In the genomic region with DNA sequence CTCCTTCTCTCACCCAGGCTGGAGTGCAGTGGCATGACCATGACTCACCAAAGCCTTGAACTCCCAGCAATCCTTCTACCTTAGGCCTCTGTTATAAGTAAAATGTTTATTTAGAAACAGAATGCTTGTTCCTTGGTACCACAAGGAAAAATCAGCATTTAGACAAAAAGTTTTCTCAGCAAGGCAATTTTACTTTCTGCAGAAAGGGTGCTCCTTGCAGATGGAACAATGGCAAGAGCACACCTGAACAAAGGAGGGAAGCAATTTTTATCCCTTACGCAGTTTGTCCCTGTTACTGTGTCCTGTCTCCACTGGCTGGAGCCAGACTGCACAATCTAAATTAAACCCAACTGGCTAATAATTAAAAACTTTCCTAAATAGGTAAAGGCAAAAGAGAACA, we compare ENCODE assay signal across 6 cellular contexts.
DNase-seq lines count a peak whose midpoint lies in the region; ATAC-seq, FAIRE-seq and TF ChIP-seq lines count a peak whose summit lies in the region.
"Not testable (repeated sequence)": the region's sequence is repeated elsewhere in the genome, so short reads cannot be mapped to it uniquely, and the experiment has no call there.

No MANE protein-coding gene starts in this region.

- FAIRE-seq in K562 (lab: Jason Lieb, UNC); HepG2 (lab: Jason Lieb, UNC): not testable (repeated sequence)

- in situ Hi-C loops in K562 (cut with MboI); HepG2 (cut with HindIII; ENCODE audit: extremely low pct_ligation_motif_present, low pct_unique_long_range_greater_than_20kb): not testable (repeated sequence)

- TF ChIP-seq POLR2A in HCT116 (IDR thresholded peaks at IDR 0.05; ENCODE audit: borderline replicate concordance, extremely low read depth, insufficient read depth, insufficient read length); K562 (conservative IDR thresholded peaks at IDR 0.05); HepG2 (IDR thresholded peaks at IDR 0.05; ENCODE audit: insufficient read depth in 1 of 2, low read depth in 2 of 2, low read length in 2 of 2): not testable (repeated sequence)

- not testable (repeated sequence) for H3K4me1 ChIP-seq in HCT116 (ENCODE audit: control insufficient read depth in 1 of 2, insufficient read depth in 2 of 2, low read length in 2 of 2); K562 (replicated peaks in 1 of 2; ENCODE audit: control insufficient read depth in 2 of 2, insufficient read depth in 2 of 2, low read length in 2 of 2); hepatocyte (ENCODE audit: insufficient read depth); HepG2 (ENCODE audit: insufficient read depth, low read length)

- TF ChIP-seq EP300 in Ishikawa (IDR thresholded peaks at IDR 0.05; ENCODE audit: borderline replicate concordance); K562 (IDR thresholded peaks at IDR 0.05; ENCODE audit: low read length); HepG2 (IDR thresholded peaks at IDR 0.05; ENCODE audit: low read depth in 2 of 2, low read length in 2 of 2); HepG2 (CRISPR knock-in tag; IDR thresholded peaks at IDR 0.05; ENCODE audit: borderline replicate concordance): not testable (repeated sequence)

- not testable (repeated sequence) for H3K9ac ChIP-seq in HCT116 (ENCODE audit: low read length); K562 (ENCODE audit: insufficient read depth in 1 of 2, low read depth in 2 of 2, low read length in 2 of 2); HepG2 (ENCODE audit: insufficient read depth, low read depth, low read length)

- CTCF ChIA-PET in HCT116 (lab: Charles Lee); K562 (lab: Yijun Ruan, JAX; ENCODE audit: low intra/inter-chr PET ratio); HepG2 (lab: Yijun Ruan, JAX; ENCODE audit: low intra/inter-chr PET ratio, low total read pairs): not testable (repeated sequence)

- RAD21 ChIA-PET in HCT116 (lab: Charles Lee; ENCODE audit: low non-redundant PET in 1 of 2, low total read pairs in 2 of 2, uncharacterized antibody in 2 of 2, unreplicated experiment in 2 of 2): not testable (repeated sequence)

- H3K9me1 ChIP-seq in K562 (ENCODE audit: control insufficient read depth, insufficient read depth, low read length): not testable (repeated sequence)

- 8% methylated on average over 1 of the region's 1 CpG for WGBS in K562 (ENCODE audit: insufficient coverage, low coverage, missing lambda C conversion rate)
- 65% methylated on average over 1 of the region's 1 CpG for WGBS in hepatocyte (ENCODE audit: low lambda C conversion rate, missing lambda C conversion rate)
- 50% methylated on average over 1 of the region's 1 CpG for WGBS in HepG2 (ENCODE audit: low lambda C conversion rate)

- not testable (repeated sequence) for H3K4me2 ChIP-seq in HCT116 (ENCODE audit: low read length); K562 (ENCODE audit: insufficient read depth, low read length); hepatocyte; HepG2 (ENCODE audit: low read depth, low read length)

- TF ChIP-seq RAD21 in HCT116 (IDR thresholded peaks at IDR 0.05; ENCODE audit: low read depth); Ishikawa (IDR thresholded peaks at IDR 0.05; ENCODE audit: low read depth); K562 (CRISPR knock-in tag; conservative IDR thresholded peaks at IDR 0.05 in 1 of 2, IDR thresholded peaks at IDR 0.05 in 1 of 2); HepG2 (CRISPR knock-in tag; IDR thresholded peaks at IDR 0.05): not testable (repeated sequence)

- ATAC-seq in HCT116, K562, HepG2: not testable (repeated sequence)

- H4K20me1 ChIP-seq in HCT116 (ENCODE audit: insufficient read depth); K562 (replicated peaks; ENCODE audit: control insufficient read depth, insufficient read depth, low read length); hepatocyte (ENCODE audit: insufficient read depth, poor library complexity, severe bottlenecking); HepG2 (ENCODE audit: insufficient read depth, low read length): not testable (repeated sequence)

- H3K79me2 ChIP-seq in HCT116 (ENCODE audit: insufficient read depth, low read length); K562 (ENCODE audit: control insufficient read depth, insufficient read depth, low read length); hepatocyte; HepG2 (ENCODE audit: insufficient read depth, low read length): not testable (repeated sequence)

- TF ChIP-seq CTCF in HCT116 (IDR thresholded peaks at IDR 0.05 in 2 of 3, conservative IDR thresholded peaks at IDR 0.05 in 1 of 3; ENCODE audit: borderline replicate concordance in 1 of 3, insufficient read depth in 1 of 3, low read depth in 2 of 3, low read length in 2 of 3); K562 (IDR thresholded peaks at IDR 0.05 in 2 of 3, conservative IDR thresholded peaks at IDR 0.05 in 1 of 3; ENCODE audit: insufficient read depth in 2 of 3, low read depth in 1 of 3, low read length in 3 of 3); hepatocyte (IDR thresholded peaks at IDR 0.05; ENCODE audit: poor library complexity); HepG2 (CRISPR knock-in tag; IDR thresholded peaks at IDR 0.05): not testable (repeated sequence)

- BruUV-seq in HCT116 (replicated peaks; lab: Mats Ljungman, UMichigan); K562 (replicated peaks; lab: Mats Ljungman, UMichigan); HepG2 (replicated peaks; lab: Mats Ljungman, UMichigan): not testable (repeated sequence)

- not testable (repeated sequence) for H3K4me3 ChIP-seq in HCT116 (replicated peaks in 1 of 2; ENCODE audit: low read depth in 1 of 2, low read length in 2 of 2); K562; hepatocyte; HepG2 (replicated peaks in 1 of 3; ENCODE audit: insufficient read depth in 1 of 3, low read depth in 2 of 3, low read length in 3 of 3)

- H3K9me2 ChIP-seq in HCT116 (ENCODE audit: insufficient read depth); hepatocyte (replicated peaks; ENCODE audit: insufficient read depth): not testable (repeated sequence)

- POLR2A ChIA-PET in HCT116 (lab: Charles Lee); K562 (lab: Yijun Ruan, JAX); HepG2 (lab: Yijun Ruan, JAX): not testable (repeated sequence)

- not testable (repeated sequence) for H3K27me3 ChIP-seq in HCT116 (ENCODE audit: insufficient read depth, low read length); K562 (ENCODE audit: control insufficient read depth in 2 of 2, insufficient read depth in 2 of 2, low read length in 2 of 2); hepatocyte; HepG2 (ENCODE audit: control insufficient read depth in 1 of 2, insufficient read depth in 2 of 2, low read length in 2 of 2)

- DNase-seq in HCT116 (ENCODE audit: low read depth, low spot score); K562 (ENCODE audit: extremely low read depth in 1 of 4, low spot score in 3 of 4); hepatocyte (ENCODE audit: low spot score); HepG2 (ENCODE audit: low spot score): not testable (repeated sequence)
- DNase-seq in OCI-M1 (lab: John Stamatoyannopoulos, UW): peak; percentile 29

- intact Hi-C loops in HCT116 (cut with micrococcal nuclease); K562 (cut with micrococcal nuclease); HepG2 (cut with micrococcal nuclease; ENCODE audit: unreplicated experiment): not testable (repeated sequence)

- H2AFZ ChIP-seq in HCT116 (ENCODE audit: low read depth, low read length, poor library complexity, severe bottlenecking); K562 (ENCODE audit: low read depth, low read length); hepatocyte; HepG2 (ENCODE audit: low read length): not testable (repeated sequence)

- H3K36me3 ChIP-seq in HCT116 (ENCODE audit: control insufficient read depth in 1 of 2, insufficient read depth in 2 of 2, low read length in 2 of 2); K562 (ENCODE audit: control insufficient read depth, insufficient read depth, low read length); hepatocyte (replicated peaks; ENCODE audit: insufficient read depth, low read depth); HepG2 (replicated peaks in 1 of 2; ENCODE audit: control insufficient read depth in 1 of 2, insufficient read depth in 2 of 2, low read length in 2 of 2): not testable (repeated sequence)

- peaks cover 8 to 11% of the 10 kb centered on the region in 2 experiments; a peak in 3 of 4 replicates for H3K9me3 ChIP-seq in HCT116 (ENCODE audit: control insufficient read depth in 1 of 2, insufficient read depth in 1 of 2, low read depth in 1 of 2, low read length in 2 of 2)
- not testable (repeated sequence) for H3K9me3 ChIP-seq in K562 (replicated peaks; ENCODE audit: control insufficient read depth, insufficient read depth, low read depth, low read length); hepatocyte (ENCODE audit: low read depth)
- peaks cover 16% of the 10 kb centered on the region for H3K9me3 ChIP-seq in HepG2 (ENCODE audit: low read length)

- not testable (repeated sequence) for H3K27ac ChIP-seq in HCT116 (ENCODE audit: low read depth, low read length); K562 (ENCODE audit: extremely low read depth, low read depth, low read length); HepG2 (ENCODE audit: extremely low read length, insufficient read depth, low read length)
- H3K27ac ChIP-seq in hepatocyte: peak overlapping the region; percentile 73

TF ChIP-seq in K562, 482 proteins besides CTCF, POLR2A, EP300 and RAD21 (continues in another document):
- TF ChIP-seq CBX1 (IDR thresholded peaks at IDR 0.05; ENCODE audit: low read depth): 0 out of 2 replicates have a peak, but pooled peaks have one; percentile 50

TF ChIP-seq in HepG2, 621 proteins besides CTCF, POLR2A, EP300 and RAD21:
- TF ChIP-seq ZNF562 (CRISPR knock-in tag; IDR thresholded peaks at IDR 0.05; ENCODE audit: borderline replicate concordance): 0 out of 2 replicates have a peak, but pooled peaks have one; percentile 77
